ENCODE assay signal across 2 cellular contexts in the genomic region with DNA sequence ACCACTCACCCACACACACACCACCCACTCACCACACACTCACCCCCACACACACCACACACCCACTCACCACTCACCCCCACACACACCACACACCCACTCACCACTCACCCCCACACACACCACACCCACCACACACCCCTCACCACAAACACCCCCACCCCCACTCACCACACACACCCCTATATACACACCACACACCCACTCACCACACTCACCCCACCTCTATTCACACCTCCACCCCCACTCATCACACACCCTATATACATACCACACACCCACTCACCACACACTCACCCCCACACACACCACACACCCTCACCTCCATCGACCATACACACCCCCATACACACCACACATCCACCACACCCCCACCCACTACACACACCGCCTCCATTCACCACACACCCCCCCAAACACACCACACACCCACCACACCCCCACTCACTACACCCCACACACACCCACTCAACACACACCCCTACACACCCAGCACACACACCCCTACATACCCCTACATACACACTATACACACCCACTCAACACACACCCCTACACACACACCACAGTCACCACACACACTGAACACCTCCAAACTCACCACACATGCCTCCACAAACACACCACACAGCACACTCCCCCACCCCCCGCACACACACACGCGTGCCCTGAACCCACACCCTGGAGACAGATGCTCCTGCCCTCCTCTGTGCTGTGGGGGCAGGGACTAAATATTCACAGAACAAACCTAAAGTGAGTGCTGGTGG.
TF ChIP-seq lines count a peak whose summit lies in the region.

No MANE protein-coding gene starts in this region.

TF ChIP-seq in GM12891, 5 proteins besides CTCF, POLR2A, EP300 and RAD21:
- TF ChIP-seq PAX5 (IDR thresholded peaks at IDR 0.05; ENCODE audit: insufficient read depth, low read length, severe bottlenecking) (no peak), POLR2AphosphoS5 (IDR thresholded peaks at IDR 0.05; ENCODE audit: low read depth, low read length) (no peak), SPI1 (IDR thresholded peaks at IDR 0.05; ENCODE audit: low read depth, low read length) (no peak), TAF1 (IDR thresholded peaks at IDR 0.05; ENCODE audit: low read depth, low read length) (no peak), POU2F2 (IDR thresholded peaks at IDR 0.05; ENCODE audit: low read depth, low read length) (no peak)

TF ChIP-seq in K562, 482 proteins besides CTCF, POLR2A, EP300 and RAD21:
- TF ChIP-seq EGR1 (conservative IDR thresholded peaks at IDR 0.05), result peak; percentile 83
- no peak for TF ChIP-seq ZC3H4 (CRISPR knock-in tag; IDR thresholded peaks at IDR 0.05; ENCODE audit: borderline replicate concordance)
- TF ChIP-seq TEAD4 (IDR thresholded peaks at IDR 0.05; ENCODE audit: low read length), result no peak
- no peak for TF ChIP-seq TEAD4 (CRISPR knock-in tag; IDR thresholded peaks at IDR 0.05; ENCODE audit: borderline replicate concordance)
